Comparison of ENCODE assay signal across 26 cellular contexts in the genomic region with DNA sequence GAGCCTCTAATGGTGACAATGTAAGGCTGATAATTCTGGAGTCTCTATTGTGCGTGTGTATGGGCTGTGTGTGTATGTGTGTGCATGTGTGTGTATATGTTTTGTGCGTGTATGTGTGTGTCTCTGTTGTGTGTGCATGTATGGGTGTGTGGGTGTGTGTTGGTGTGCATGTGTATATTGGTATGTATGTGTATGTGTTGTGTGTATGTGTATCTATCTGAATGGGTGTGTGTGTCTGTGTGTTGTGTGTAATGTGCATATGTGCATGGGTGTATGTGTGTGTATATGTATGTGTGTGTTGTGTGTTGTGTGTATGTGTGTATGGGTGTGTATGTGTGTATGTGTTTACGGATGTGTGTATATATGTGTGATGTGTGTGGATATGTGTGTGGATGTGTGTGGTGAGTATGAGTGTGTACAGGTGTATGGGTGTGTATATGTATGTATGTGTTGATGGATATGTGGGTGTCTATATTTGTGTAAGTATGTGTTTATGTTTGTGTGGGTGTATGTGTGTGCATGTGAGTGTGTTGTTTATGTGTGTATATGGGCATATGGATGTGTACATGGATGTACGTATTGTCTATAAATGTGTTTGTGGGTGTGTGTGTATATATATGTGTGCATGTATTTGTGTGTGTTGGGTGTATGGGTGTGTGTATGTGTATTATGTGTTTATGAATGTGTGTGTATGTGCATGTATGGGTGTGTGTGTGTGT.
"Had no signal": no experiment of that assay in that cellular context is flagged by ENCODE, and none has a peak within 500 bp of the region (broad histone marks: within the 10 kb centered on the region; RNA-seq: fewer than 3 reads in every experiment).

No MANE protein-coding gene starts in this region.

- H3K27ac ChIP-seq: ascending aorta, body of pancreas, breast epithelium, SJCRH30, SK-N-MC had no signal

- H3K4me3 Mint-ChIP-seq: activated CD4-positive, alpha-beta T cell treated with anti-CD3 and anti-CD28 coated beads, Interleukin-2, amount 10 ng/mL, durations not matched to agents 7 days and 5 days; activated CD8-positive, alpha-beta T cell treated with anti-CD3 and anti-CD28 coated beads, Interleukin-2, amount 10 ng/mL, durations not matched to agents 7 days and 5 days; activated naive CD4-positive, alpha-beta T cell treated with anti-CD3 and anti-CD28 coated beads, Interleukin-2, amount 50 U/mL, for 24 hours; activated naive CD8-positive, alpha-beta T cell treated with anti-CD3 and anti-CD28 coated beads, Interleukin-2, amount 10 ng/mL, durations not matched to agents 7 days and 5 days; activated T-cell treated with anti-CD3 and anti-CD28 coated beads, Interleukin-2, amount 50 U/mL, for 24 hours had no signal

- H3K27me3 Mint-ChIP-seq: activated CD4-positive, alpha-beta T cell treated with anti-CD3 and anti-CD28 coated beads, Interleukin-2, amount 10 ng/mL, durations not matched to agents 7 days and 5 days; activated naive CD4-positive, alpha-beta T cell treated with anti-CD3 and anti-CD28 coated beads, Interleukin-2, amount 50 U/mL, for 24 hours; activated naive CD8-positive, alpha-beta T cell treated with anti-CD3 and anti-CD28 coated beads, Interleukin-2, amount 10 ng/mL, durations not matched to agents 7 days and 5 days; activated T-cell treated with anti-CD3 and anti-CD28 coated beads, Interleukin-2, amount 50 U/mL, for 24 hours had no signal

- H3K4me1 Mint-ChIP-seq: activated CD4-positive, alpha-beta T cell treated with anti-CD3 and anti-CD28 coated beads, Interleukin-2, amount 10 ng/mL, durations not matched to agents 7 days and 5 days; activated naive CD4-positive, alpha-beta T cell treated with anti-CD3 and anti-CD28 coated beads, Interleukin-2, amount 50 U/mL, for 24 hours; activated naive CD8-positive, alpha-beta T cell treated with anti-CD3 and anti-CD28 coated beads, Interleukin-2, amount 10 ng/mL, durations not matched to agents 7 days and 5 days had no signal

- H3K9me3 ChIP-seq: ascending aorta, body of pancreas, breast epithelium, SJCRH30 had no signal

- H3K36me3 Mint-ChIP-seq: activated naive CD4-positive, alpha-beta T cell treated with anti-CD3 and anti-CD28 coated beads, Interleukin-2, amount 50 U/mL, for 24 hours; activated naive CD8-positive, alpha-beta T cell treated with anti-CD3 and anti-CD28 coated beads, Interleukin-2, amount 10 ng/mL, durations not matched to agents 7 days and 5 days had no signal

- H3K27me3 ChIP-seq: ascending aorta, body of pancreas, SJCRH30 had no signal

- H3K4me3 ChIP-seq: ascending aorta, body of pancreas, breast epithelium, SJCRH30, SK-N-MC had no signal

- ATAC-seq: activated CD8-positive, alpha-beta T cell treated with anti-CD3 and anti-CD28 coated beads, Interleukin-2, amount 10 ng/mL, durations not matched to agents 7 days and 5 days; body of pancreas; Panc1 had no signal

- H3K9me3 Mint-ChIP-seq: activated CD4-positive, alpha-beta T cell treated with anti-CD3 and anti-CD28 coated beads, Interleukin-2, amount 10 ng/mL, durations not matched to agents 7 days and 5 days; activated naive CD4-positive, alpha-beta T cell treated with anti-CD3 and anti-CD28 coated beads, Interleukin-2, amount 50 U/mL, for 24 hours; activated naive CD8-positive, alpha-beta T cell treated with anti-CD3 and anti-CD28 coated beads, Interleukin-2, amount 10 ng/mL, durations not matched to agents 7 days and 5 days; activated T-helper 2 cell treated with anti-CD3 and anti-CD28 coated beads, Interferon-gamma antibody, Interleukin-2, Interleukin-4, amounts not matched to agents 10 μg/mL and 5 μg/mL and 100 μg/mL, durations not matched to agents 14 hours and 24 hours and 36 hours had no signal

- H3K36me3 ChIP-seq: ascending aorta, breast epithelium, SJCRH30 had no signal

- H3K4me1 ChIP-seq: ascending aorta, body of pancreas, breast epithelium, SJCRH30 had no signal

- DNase-seq: activated CD4-positive, alpha-beta T cell treated with anti-CD3 and anti-CD28 coated beads, Interleukin-2, amount 10 ng/mL, durations not matched to agents 7 days and 5 days; activated CD4-positive, alpha-beta T cell treated with anti-CD3 and anti-CD28 coated beads, Interleukin-2, amount 50 U/mL, for 48 hours; activated CD8-positive, alpha-beta T cell treated with anti-CD3 and anti-CD28 coated beads, Interleukin-2, amount 10 ng/mL, durations not matched to agents 7 days and 5 days; activated gamma-delta T cell; activated naive CD4-positive, alpha-beta T cell treated with Interleukin-2 at 50 U/mL for 16 hours; activated naive CD8-positive, alpha-beta T cell treated with anti-CD3 and anti-CD28 coated beads, Interleukin-2, amount 10 ng/mL, durations not matched to agents 7 days and 5 days; activated T-cell treated with anti-CD3 and anti-CD28 coated beads, Interleukin-2, amount 50 U/mL, for 24 hours; amygdala; body of pancreas; NCI-H1092 treated with DMSO at 0.1 percent for 48 hours; NCI-H1417; NCI-H1930; NCI-H2081 treated with DMSO at 0.1 percent for 48 hours; NCI-H226; NCI-H446 treated with DMSO at 0.1 percent for 48 hours; NCI-H524; NCI-H69; SHP77; SJCRH30; T1000 had no signal

- H3K27ac Mint-ChIP-seq: activated CD4-positive, alpha-beta T cell treated with anti-CD3 and anti-CD28 coated beads, Interleukin-2, amount 10 ng/mL, durations not matched to agents 7 days and 5 days; activated CD8-positive, alpha-beta T cell treated with anti-CD3 and anti-CD28 coated beads, Interleukin-2, amount 10 ng/mL, durations not matched to agents 7 days and 5 days; activated naive CD4-positive, alpha-beta T cell treated with anti-CD3 and anti-CD28 coated beads, Interleukin-2, amount 50 U/mL, for 24 hours; activated naive CD8-positive, alpha-beta T cell treated with anti-CD3 and anti-CD28 coated beads, Interleukin-2, amount 10 ng/mL, durations not matched to agents 7 days and 5 days; activated T-cell treated with anti-CD3 and anti-CD28 coated beads, Interleukin-2, amount 50 U/mL, for 24 hours; activated T-helper 2 cell treated with anti-CD3 and anti-CD28 coated beads, Interferon-gamma antibody, Interleukin-2, Interleukin-4, amounts not matched to agents 10 μg/mL and 5 μg/mL and 100 μg/mL, durations not matched to agents 14 hours and 24 hours and 36 hours had no signal
